Comparison of ENCODE assay signal across 1 cellular context in the genomic region with DNA sequence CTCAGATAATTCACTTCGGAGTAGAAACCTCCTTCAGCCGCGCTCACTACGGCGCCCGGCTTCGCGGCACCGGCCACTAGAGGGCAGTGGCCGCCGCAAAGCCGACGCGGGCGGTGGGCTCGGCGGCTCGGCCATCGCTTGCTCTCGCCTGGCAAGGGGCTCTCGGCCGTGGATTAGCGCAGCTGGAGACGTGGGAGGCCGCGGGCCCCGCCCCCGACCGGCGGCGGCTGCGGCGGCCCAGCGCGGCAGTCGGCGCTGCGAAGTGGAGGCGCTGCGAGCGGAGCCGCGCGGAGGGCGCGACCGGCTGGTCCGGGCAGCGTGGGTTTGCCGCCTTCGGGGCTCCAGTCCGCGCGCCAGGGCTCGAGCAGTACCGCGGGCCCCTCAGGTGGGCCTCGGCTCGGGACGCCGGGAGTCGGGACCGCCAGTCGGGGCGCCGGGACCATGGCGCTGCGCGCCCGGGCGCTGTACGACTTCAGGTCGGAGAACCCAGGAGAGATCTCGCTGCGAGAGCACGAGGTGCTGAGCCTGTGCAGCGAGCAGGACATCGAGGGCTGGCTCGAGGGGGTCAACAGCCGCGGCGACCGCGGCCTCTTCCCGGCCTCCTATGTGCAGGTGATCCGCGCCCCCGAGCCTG.
TF ChIP-seq lines count a peak whose summit lies in the region.

A gene with protein sequence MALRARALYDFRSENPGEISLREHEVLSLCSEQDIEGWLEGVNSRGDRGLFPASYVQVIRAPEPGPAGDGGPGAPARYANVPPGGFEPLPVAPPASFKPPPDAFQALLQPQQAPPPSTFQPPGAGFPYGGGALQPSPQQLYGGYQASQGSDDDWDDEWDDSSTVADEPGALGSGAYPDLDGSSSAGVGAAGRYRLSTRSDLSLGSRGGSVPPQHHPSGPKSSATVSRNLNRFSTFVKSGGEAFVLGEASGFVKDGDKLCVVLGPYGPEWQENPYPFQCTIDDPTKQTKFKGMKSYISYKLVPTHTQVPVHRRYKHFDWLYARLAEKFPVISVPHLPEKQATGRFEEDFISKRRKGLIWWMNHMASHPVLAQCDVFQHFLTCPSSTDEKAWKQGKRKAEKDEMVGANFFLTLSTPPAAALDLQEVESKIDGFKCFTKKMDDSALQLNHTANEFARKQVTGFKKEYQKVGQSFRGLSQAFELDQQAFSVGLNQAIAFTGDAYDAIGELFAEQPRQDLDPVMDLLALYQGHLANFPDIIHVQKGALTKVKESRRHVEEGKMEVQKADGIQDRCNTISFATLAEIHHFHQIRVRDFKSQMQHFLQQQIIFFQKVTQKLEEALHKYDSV (plus strand): TSS at position 248 of the 634 bp plus-strand sequence. CDS start 194 bp downstream, at position 442.

TF ChIP-seq in K562, 482 proteins besides CTCF, POLR2A, EP300 and RAD21 (continued from another document and continues in another):
- TF ChIP-seq, protein P1, sequence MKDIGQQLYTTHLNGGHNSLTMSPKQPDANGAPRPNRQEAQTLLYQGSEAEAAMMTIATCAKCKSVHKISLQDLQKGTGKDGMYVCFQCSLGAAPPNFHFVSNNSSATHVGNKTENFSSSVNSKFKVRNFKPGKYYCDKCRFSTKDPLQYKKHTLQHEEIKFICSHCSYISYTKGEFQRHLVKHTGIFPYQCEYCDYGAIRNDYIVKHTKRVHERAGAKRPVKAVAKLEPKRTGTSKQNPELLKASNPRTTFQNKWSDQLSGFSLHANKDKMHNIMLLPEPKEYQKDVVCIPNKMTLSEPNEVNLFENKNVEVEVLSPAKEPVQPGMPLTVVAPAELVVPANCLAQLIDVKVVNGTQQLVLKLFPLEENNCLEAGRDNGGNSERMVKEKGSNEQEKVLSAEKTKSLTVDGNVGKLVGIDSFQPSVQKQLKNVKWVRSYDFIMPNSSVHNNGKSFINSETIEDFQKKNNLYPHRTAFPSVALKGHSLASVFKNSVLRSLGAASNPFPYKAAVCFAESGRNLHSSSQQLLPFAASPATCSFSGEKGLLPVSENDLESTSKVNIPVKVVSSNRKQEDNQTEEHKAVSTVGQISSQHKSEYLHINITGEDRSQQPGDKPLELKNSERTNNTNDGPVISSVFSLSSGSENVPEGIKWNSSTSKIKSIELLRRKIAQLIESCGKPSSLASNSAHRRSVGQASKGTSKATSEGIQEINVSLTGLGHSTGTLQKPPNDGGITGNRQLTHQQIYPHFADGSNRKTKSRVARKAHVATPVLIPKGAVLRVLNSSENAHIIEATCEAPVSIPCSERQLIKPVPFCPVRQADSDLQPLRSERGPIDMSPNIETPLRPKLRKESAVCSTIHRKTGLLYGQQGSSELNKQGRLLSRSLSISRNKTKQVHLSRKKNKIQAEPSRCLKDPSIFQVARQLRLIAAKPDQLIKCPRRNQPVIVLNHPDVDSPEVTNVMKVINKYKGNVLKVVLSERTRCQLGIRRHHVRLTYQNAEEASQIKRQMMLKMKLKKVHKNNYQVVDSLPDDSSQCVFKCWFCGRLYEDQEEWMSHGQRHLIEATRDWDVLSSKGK (CRISPR knock-in tag; IDR thresholded peaks at IDR 0.05), result no peak
- TF ChIP-seq SMARCA5 (IDR thresholded peaks at IDR 0.05), result no peak
- TF ChIP-seq DMBX1 (CRISPR knock-in tag; IDR thresholded peaks at IDR 0.05; ENCODE audit: borderline replicate concordance), result no peak
- TF ChIP-seq MEF2A (IDR thresholded peaks at IDR 0.05; ENCODE audit: control insufficient read depth, low read depth, low read length), result no peak
- TF ChIP-seq MTF1 (CRISPR knock-in tag; IDR thresholded peaks at IDR 0.05; ENCODE audit: borderline replicate concordance), result no peak
- TF ChIP-seq MEIS2 (IDR thresholded peaks at IDR 0.05; ENCODE audit: partially characterized antibody), result no peak
- peak; percentile 59 for TF ChIP-seq JUND (IDR thresholded peaks at IDR 0.05; ENCODE audit: borderline replicate concordance, low read depth, low read length)
- peak; percentile 27; the same call in 1 of the 3 replicates for TF ChIP-seq JUND (tag; IDR thresholded peaks at IDR 0.05; ENCODE audit: borderline replicate concordance, low read depth, low read length)
- TF ChIP-seq BCLAF1 (IDR thresholded peaks at IDR 0.05; ENCODE audit: borderline replicate concordance in 1 of 2, control insufficient read depth in 1 of 2, low read depth in 2 of 2, low read length in 1 of 2), result no peak
- TF ChIP-seq JUNB (CRISPR knock-in tag; conservative IDR thresholded peaks at IDR 0.05), result no peak
- TF ChIP-seq CBX8 (IDR thresholded peaks at IDR 0.05; ENCODE audit: borderline replicate concordance, extremely low read depth, low read depth, low read length, poor library complexity, severe bottlenecking), result no peak
- TF ChIP-seq NCOA1 (IDR thresholded peaks at IDR 0.05; ENCODE audit: low read depth), result no peak
- TF ChIP-seq CSDE1 (IDR thresholded peaks at IDR 0.05), result no peak
- TF ChIP-seq DPF2 (IDR thresholded peaks at IDR 0.05), result no peak
- no peak for TF ChIP-seq ZNF445 (CRISPR knock-in tag; IDR thresholded peaks at IDR 0.05; ENCODE audit: low read depth)
- no peak for TF ChIP-seq SNIP1 (IDR thresholded peaks at IDR 0.05; ENCODE audit: low read depth)
- TF ChIP-seq U2AF2 (optimal IDR thresholded peaks at IDR 0.05; ENCODE audit: low read depth, low read length), result no peak
- TF ChIP-seq TOE1 (IDR thresholded peaks at IDR 0.05; ENCODE audit: borderline replicate concordance), result no peak
- no peak for TF ChIP-seq TOE1 (CRISPR knock-in tag; IDR thresholded peaks at IDR 0.05; ENCODE audit: borderline replicate concordance, low read depth)
- no peak for TF ChIP-seq STAT6 (CRISPR knock-in tag; IDR thresholded peaks at IDR 0.05)
- TF ChIP-seq ARNT (IDR thresholded peaks at IDR 0.05), result no peak
- no peak for TF ChIP-seq ZNF780A (CRISPR knock-in tag; IDR thresholded peaks at IDR 0.05)
- TF ChIP-seq ELF1 (tag; IDR thresholded peaks at IDR 0.05), result no peak
- TF ChIP-seq STAT5B (CRISPR knock-in tag; IDR thresholded peaks at IDR 0.05), result no peak
- 0 out of 2 replicates have a peak, but pooled peaks have one; percentile 38 for TF ChIP-seq SAFB (IDR thresholded peaks at IDR 0.05; ENCODE audit: borderline replicate concordance, low read depth, low read length)
- TF ChIP-seq TCF3 (CRISPR knock-in tag; IDR thresholded peaks at IDR 0.05), result peak; percentile 37
- TF ChIP-seq ZNF668 (CRISPR knock-in tag; IDR thresholded peaks at IDR 0.05), result no peak
- TF ChIP-seq SMARCB1 (IDR thresholded peaks at IDR 0.05; ENCODE audit: insufficient read length, low read depth), result no peak
- peak in 1 of 2 experiments; percentile 69; a peak in 2 of 4 replicates for TF ChIP-seq RCOR1 (IDR thresholded peaks at IDR 0.05; ENCODE audit: borderline replicate concordance in 1 of 2, low read depth in 2 of 2, low read length in 2 of 2)
- TF ChIP-seq MTA2 (IDR thresholded peaks at IDR 0.05; ENCODE audit: low read depth), result no peak
- no peak for TF ChIP-seq ZNF274 (IDR thresholded peaks at IDR 0.05; ENCODE audit: borderline replicate concordance, low read depth, low read length)
- TF ChIP-seq YY1 (IDR thresholded peaks at IDR 0.05; ENCODE audit: borderline replicate concordance in 1 of 3, control insufficient read depth in 1 of 3, extremely low read depth in 1 of 3, insufficient read depth in 3 of 3, insufficient read length in 1 of 3, insufficient replicate concordance in 2 of 3, low read depth in 1 of 3, low read length in 2 of 3), result peak in 2 of 3 experiments; percentile 71 to 85
- no peak for TF ChIP-seq NR2C1 (IDR thresholded peaks at IDR 0.05)
- TF ChIP-seq NR2C1 (tag; IDR thresholded peaks at IDR 0.05), result no peak
- TF ChIP-seq, protein P2, sequence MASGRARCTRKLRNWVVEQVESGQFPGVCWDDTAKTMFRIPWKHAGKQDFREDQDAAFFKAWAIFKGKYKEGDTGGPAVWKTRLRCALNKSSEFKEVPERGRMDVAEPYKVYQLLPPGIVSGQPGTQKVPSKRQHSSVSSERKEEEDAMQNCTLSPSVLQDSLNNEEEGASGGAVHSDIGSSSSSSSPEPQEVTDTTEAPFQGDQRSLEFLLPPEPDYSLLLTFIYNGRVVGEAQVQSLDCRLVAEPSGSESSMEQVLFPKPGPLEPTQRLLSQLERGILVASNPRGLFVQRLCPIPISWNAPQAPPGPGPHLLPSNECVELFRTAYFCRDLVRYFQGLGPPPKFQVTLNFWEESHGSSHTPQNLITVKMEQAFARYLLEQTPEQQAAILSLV (tag; IDR thresholded peaks at IDR 0.05), result no peak
- no peak for TF ChIP-seq GTF2B (IDR thresholded peaks at IDR 0.05; ENCODE audit: extremely low read depth, insufficient read length)
- no peak for TF ChIP-seq TFAM (CRISPR knock-in tag; conservative IDR thresholded peaks at IDR 0.05)
